Comparison of ENCODE assay signal across 29 cellular contexts in genomic region chr13:78830508-78830907, GRCh38.
"Had no signal": no experiment of that assay in that cellular context is flagged by ENCODE, and none has a peak within 500 bp of the region (broad histone marks: within the 10 kb centered on the region; RNA-seq: fewer than 3 reads in every experiment).

No MANE protein-coding gene starts in this region.

- H3K9me3 ChIP-seq: Peyer's patch, SJSA1 had no signal

- H3K4me3 ChIP-seq: Peyer's patch, SJSA1 had no signal

- DNase-seq: Karpas-422, MM.1S, MV-4-11, NCI-H1092, NCI-H1105, NCI-H1417 treated with DMSO at 0.1 percent for 48 hours, NCI-H1436 treated with DMSO at 0.1 percent for 48 hours, NCI-H1694 treated with DMSO at 0.1 percent for 48 hours, NCI-H187 treated with DMSO at 0.1 percent for 48 hours, NCI-H2029, NCI-H2081, NCI-H2171, NCI-H226, NCI-H446 treated with DMSO at 0.1 percent for 48 hours, NCI-H510A, NCI-H524, NCI-H526, NCI-H69, NCI-H748 treated with DMSO at 0.1 percent for 48 hours, NCI-H82, OCI-M1, PC-3, Peyer's patch, Right ventricle myocardium superior, RPMI8226, SHP77 treated with DMSO at 0.1 percent for 48 hours, SW 1271, T-helper 1 cell had no signal

- H3K4me1 ChIP-seq: Peyer's patch, SJSA1 had no signal

- H3K27me3 ChIP-seq: Peyer's patch, SJSA1 had no signal

- ATAC-seq: PC-3 had no signal

- H3K36me3 ChIP-seq: Peyer's patch, SJSA1 had no signal

- H3K27ac ChIP-seq: Peyer's patch, SJSA1 had no signal
